In genomic region chr3:45688882-45689786, GRCh38 we compare ENCODE assay signal across 8 cellular contexts. TPM values are rescaled to one million over a fixed set of nuclear protein-coding genes. Genes with fewer than 3 reads are reported as not detected.
DNase-seq lines count a peak whose midpoint lies in the region; ATAC-seq and TF ChIP-seq lines count a peak whose summit lies in the region.

A gene with protein sequence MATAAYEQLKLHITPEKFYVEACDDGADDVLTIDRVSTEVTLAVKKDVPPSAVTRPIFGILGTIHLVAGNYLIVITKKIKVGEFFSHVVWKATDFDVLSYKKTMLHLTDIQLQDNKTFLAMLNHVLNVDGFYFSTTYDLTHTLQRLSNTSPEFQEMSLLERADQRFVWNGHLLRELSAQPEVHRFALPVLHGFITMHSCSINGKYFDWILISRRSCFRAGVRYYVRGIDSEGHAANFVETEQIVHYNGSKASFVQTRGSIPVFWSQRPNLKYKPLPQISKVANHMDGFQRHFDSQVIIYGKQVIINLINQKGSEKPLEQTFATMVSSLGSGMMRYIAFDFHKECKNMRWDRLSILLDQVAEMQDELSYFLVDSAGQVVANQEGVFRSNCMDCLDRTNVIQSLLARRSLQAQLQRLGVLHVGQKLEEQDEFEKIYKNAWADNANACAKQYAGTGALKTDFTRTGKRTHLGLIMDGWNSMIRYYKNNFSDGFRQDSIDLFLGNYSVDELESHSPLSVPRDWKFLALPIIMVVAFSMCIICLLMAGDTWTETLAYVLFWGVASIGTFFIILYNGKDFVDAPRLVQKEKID (plus strand): TSS chr3:45689396. CDS start chr3:45689466, 70 bp downstream.

- peaks cover 40% of the 10 kb centered on the region for H3K4me1 Mint-ChIP-seq in activated T-helper 2 cell treated with anti-CD3 and anti-CD28 coated beads, Interferon-gamma antibody, Interleukin-2, Interleukin-4, amounts not matched to agents 10 μg/mL and 5 μg/mL and 100 μg/mL, durations not matched to agents 14 hours and 24 hours and 36 hours (ENCODE audit: low read depth)
- peaks cover 28 to 70% (median 65%) of the 10 kb centered on the region in 4 donors for H3K4me1 Mint-ChIP-seq in naive thymus-derived CD8-positive, alpha-beta T cell

- peaks cover 13% of the 10 kb centered on the region; the same call in 1 of the 2 replicates for H3K36me3 ChIP-seq in RWPE2 (ENCODE audit: low read depth)

- TF ChIP-seq CTCF in RWPE2 (IDR thresholded peaks at IDR 0.05; ENCODE audit: poor library complexity, severe bottlenecking) (no peak), fibroblast of mammary gland (conservative IDR thresholded peaks at IDR 0.05; ENCODE audit: control insufficient read depth, insufficient read depth, low read depth, low read length) (no peak)

- H3K27ac Mint-ChIP-seq in activated T-helper 2 cell treated with anti-CD3 and anti-CD28 coated beads, Interferon-gamma antibody, Interleukin-2, Interleukin-4, amounts not matched to agents 10 μg/mL and 5 μg/mL and 100 μg/mL, durations not matched to agents 14 hours and 24 hours and 36 hours, result peak within 1 kb of the TSS; percentile 93
- H3K27ac Mint-ChIP-seq in naive thymus-derived CD8-positive, alpha-beta T cell, result peak within 1 kb of the TSS; percentile 94 to 100 (median 98)

- peaks cover 39% of the 10 kb centered on the region for H3K36me3 Mint-ChIP-seq in activated T-helper 2 cell treated with anti-CD3 and anti-CD28 coated beads, Interferon-gamma antibody, Interleukin-2, Interleukin-4, amounts not matched to agents 10 μg/mL and 5 μg/mL and 100 μg/mL, durations not matched to agents 14 hours and 24 hours and 36 hours (ENCODE audit: low read depth)
- peaks cover 0 to 28% (median 6%) of the 10 kb centered on the region in 3 donors for H3K36me3 Mint-ChIP-seq in naive thymus-derived CD8-positive, alpha-beta T cell

- intact Hi-C loops in activated T-helper 2 cell treated with anti-CD3 and anti-CD28 coated beads, Interferon-gamma antibody, Interleukin-2, Interleukin-4, amounts not matched to agents 10 μg/mL and 5 μg/mL and 100 μg/mL, durations not matched to agents 14 hours and 24 hours and 36 hours (cut with micrococcal nuclease), result loop anchor here (1.0 kb wide), 1 partner anchor 21 kb away; no protein-coding TSS in a partner anchor

- no peaks in the 10 kb centered on the region for H3K9me3 Mint-ChIP-seq in activated T-helper 2 cell treated with anti-CD3 and anti-CD28 coated beads, Interferon-gamma antibody, Interleukin-2, Interleukin-4, amounts not matched to agents 10 μg/mL and 5 μg/mL and 100 μg/mL, durations not matched to agents 14 hours and 24 hours and 36 hours
- H3K9me3 Mint-ChIP-seq in naive thymus-derived CD8-positive, alpha-beta T cell, result peaks cover 0 to 4% (median 0%) of the 10 kb centered on the region in 9 donors

- H3K4me3 ChIP-seq in RWPE2 (ENCODE audit: severe bottlenecking), result peak within 1 kb of the TSS; percentile 66
- H3K4me3 ChIP-seq in fibroblast of mammary gland (ENCODE audit: control insufficient read depth, low read depth, low read length), result peak within 1 kb of the TSS; percentile 84

- peak within 1 kb of the TSS; percentile 65 for H3K27ac ChIP-seq in RWPE2 (ENCODE audit: poor library complexity, severe bottlenecking)

- DNase-seq in EH (ENCODE audit: low read depth) (peak; percentile 99), H4 (ENCODE audit: low spot score) (peak; percentile 92), LoVo (ENCODE audit: low spot score) (peak; percentile 99), RWPE2 (ENCODE audit: low spot score) (peak; percentile 97), fibroblast of mammary gland (ENCODE audit: low read depth) (peak; percentile 98)
- peak; percentile 97 for DNase-seq in activated T-helper 2 cell treated with anti-CD3 and anti-CD28 coated beads, Interferon-gamma antibody, Interleukin-2, Interleukin-4, amounts not matched to agents 10 μg/mL and 5 μg/mL and 100 μg/mL, durations not matched to agents 14 hours and 24 hours and 36 hours (ENCODE audit: low spot score)
- DNase-seq in naive thymus-derived CD8-positive, alpha-beta T cell, result peak; percentile 89 to 97 (median 94)
- DNase-seq in stimulated activated naive CD4-positive, alpha-beta T cell (lab: John Stamatoyannopoulos, UW), result peak; percentile 92 to 99 (median 94)

- H3K4me3 Mint-ChIP-seq in activated T-helper 2 cell treated with anti-CD3 and anti-CD28 coated beads, Interferon-gamma antibody, Interleukin-2, Interleukin-4, amounts not matched to agents 10 μg/mL and 5 μg/mL and 100 μg/mL, durations not matched to agents 14 hours and 24 hours and 36 hours (ENCODE audit: low read depth), result peak within 1 kb of the TSS; percentile 93
- H3K4me3 Mint-ChIP-seq in naive thymus-derived CD8-positive, alpha-beta T cell, result peak within 1 kb of the TSS; percentile 85 to 97 (median 93)

- H3K9me3 ChIP-seq in RWPE2 (ENCODE audit: severe bottlenecking), result no peaks in the 10 kb centered on the region

- no peaks in the 10 kb centered on the region for H3K27me3 ChIP-seq in RWPE2 (ENCODE audit: insufficient read depth, poor library complexity, severe bottlenecking)

- peaks cover 2% of the 10 kb centered on the region for H3K27me3 Mint-ChIP-seq in activated T-helper 2 cell treated with anti-CD3 and anti-CD28 coated beads, Interferon-gamma antibody, Interleukin-2, Interleukin-4, amounts not matched to agents 10 μg/mL and 5 μg/mL and 100 μg/mL, durations not matched to agents 14 hours and 24 hours and 36 hours (ENCODE audit: low read depth)
- peaks cover 0 to 3% (median 0%) of the 10 kb centered on the region in 5 donors for H3K27me3 Mint-ChIP-seq in naive thymus-derived CD8-positive, alpha-beta T cell

- ATAC-seq in RWPE2 (ENCODE audit: low read depth), result peak; percentile 87
- peak; percentile 82 to 83 for ATAC-seq in naive thymus-derived CD8-positive, alpha-beta T cell

- POLR2A ChIA-PET in naive thymus-derived CD8-positive, alpha-beta T cell (lab: Charles Lee), result interaction anchor here (0.9 to 4.5 kb wide), 12 partner anchors 10 to 1351 kb away, joined by 3 to 46 read pairs (median 6); partner anchors contain the start of genes LIMD1 and TCAIM

- peaks cover 10% of the 10 kb centered on the region for H3K4me1 ChIP-seq in RWPE2 (ENCODE audit: insufficient read depth, poor library complexity, severe bottlenecking)

RNA-seq across cellular contexts. Expression of the gene that starts here (rescaled TPM):
- 16.3 and 23.0 TPM in 2 replicates for total RNA-seq in H4 (2014; rRNA removed; shearing (Covaris generic))
- 105 and 107 TPM in 2 replicates for total RNA-seq in activated T-helper 2 cell treated with anti-CD3 and anti-CD28 coated beads, Interferon-gamma antibody, Interleukin-2, Interleukin-4, amounts not matched to agents 10 μg/mL and 5 μg/mL and 100 μg/mL, durations not matched to agents 14 hours and 24 hours and 36 hours
- total RNA-seq in naive thymus-derived CD8-positive, alpha-beta T cell, result 10 to 100 TPM; 89.8 to 94.4 TPM
- polyA plus RNA-seq in naive thymus-derived CD8-positive, alpha-beta T cell, result 10 to 100 TPM; 18.8 to 30.3 (median 18.8) TPM

Comparison
In these comparisons a context has a peak if more than half of its experiments do, and no peak if none do; other contexts are left out.
1. Peak in every context shown above with its lines: DNase-seq, ATAC-seq, H3K4me3 ChIP-seq and H3K27ac ChIP-seq.